25 cellular contexts compared by ENCODE assay signal in the genomic region with DNA sequence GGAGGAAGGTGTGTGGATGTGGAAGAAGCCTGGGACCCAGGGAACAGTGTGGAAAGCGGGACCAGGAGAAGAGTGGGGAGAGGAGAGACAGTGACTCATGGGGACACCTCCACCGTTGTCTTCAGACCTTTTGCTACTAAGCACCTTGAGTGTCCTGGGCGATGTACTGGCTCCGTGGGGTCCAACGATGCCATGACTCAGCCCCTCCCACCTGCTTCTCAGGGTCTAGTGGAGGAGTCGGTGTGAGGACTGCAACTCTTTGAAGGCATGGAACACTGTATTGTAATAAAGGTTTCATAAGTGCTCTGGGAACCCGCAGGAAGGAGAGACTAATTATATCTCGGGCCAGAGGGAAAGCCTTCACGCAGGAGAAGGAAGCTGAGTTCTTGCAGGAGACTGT.
"Had no signal": no experiment of that assay in that cellular context is flagged by ENCODE, and none has a peak within 500 bp of the region (broad histone marks: within the 10 kb centered on the region; RNA-seq: fewer than 3 reads in every experiment).

No MANE protein-coding gene starts in this region.

- ATAC-seq: activated CD4-positive, CD25-positive, alpha-beta regulatory T cell treated with anti-CD3 and anti-CD28 coated beads, Interleukin-2, amount 50 U/mL, for 24 hours; HepG2; Panc1 had no signal

- H3K27ac ChIP-seq: KMS-11 had no signal

- H3K4me3 Mint-ChIP-seq: activated naive CD4-positive, alpha-beta T cell treated with anti-CD3 and anti-CD28 coated beads, Interleukin-2, amount 10 ng/mL, durations not matched to agents 7 days and 5 days; activated naive CD8-positive, alpha-beta T cell treated with anti-CD3 and anti-CD28 coated beads for 36 hours; T-helper 1 cell treated with Interleukin-12 subunit alpha and Interleukin-12 subunit beta and Interleukin-4 antibody, amounts not matched to agents 30 μg/mL and 1 μg/mL, for 36 hours had no signal

- DNase-seq: activated CD4-positive, alpha-beta T cell treated with anti-CD3 and anti-CD28 coated beads for 4 hours; activated CD4-positive, alpha-beta T cell treated with anti-CD3 and anti-CD28 coated beads, Interleukin-2, amount 50 U/mL, for 4 hours; activated gamma-delta T cell treated with Interleukin-2 at 50 U/mL for 16 hours; activated naive CD4-positive, alpha-beta T cell treated with anti-CD3 and anti-CD28 coated beads, Interleukin-2, amount 10 ng/mL, durations not matched to agents 7 days and 5 days; activated naive CD8-positive, alpha-beta T cell treated with anti-CD3 and anti-CD28 coated beads for 36 hours; activated T-cell treated with anti-CD3 and anti-CD28 coated beads for 4 hours; activated T-cell treated with anti-CD3 and anti-CD28 coated beads, Interleukin-2, amount 50 U/mL, for 48 hours; NCI-H1092; NCI-H1417; NCI-H1930; NCI-H2107; NCI-H2171 treated with DMSO at 0.1 percent for 48 hours; NCI-H226; NCI-H510A; NCI-H526 treated with DMSO at 0.1 percent for 48 hours; NCI-H82; OCI-M1; RPMI8226; SHP77 treated with DMSO at 0.1 percent for 48 hours had no signal

- H3K27me3 Mint-ChIP-seq: activated naive CD8-positive, alpha-beta T cell treated with anti-CD3 and anti-CD28 coated beads for 36 hours had no signal

- H3K4me1 Mint-ChIP-seq: activated naive CD4-positive, alpha-beta T cell treated with anti-CD3 and anti-CD28 coated beads, Interleukin-2, amount 10 ng/mL, durations not matched to agents 7 days and 5 days had no signal

- H3K36me3 Mint-ChIP-seq: activated naive CD4-positive, alpha-beta T cell treated with anti-CD3 and anti-CD28 coated beads, Interleukin-2, amount 10 ng/mL, durations not matched to agents 7 days and 5 days; activated naive CD8-positive, alpha-beta T cell treated with anti-CD3 and anti-CD28 coated beads for 36 hours had no signal

- H3K9me3 Mint-ChIP-seq: activated T-helper 2 cell treated with anti-CD3 and anti-CD28 coated beads, Interferon-gamma antibody, Interleukin-2, Interleukin-4, amounts not matched to agents 10 μg/mL and 5 μg/mL and 100 μg/mL, durations not matched to agents 14 hours and 24 hours and 36 hours had no signal

- H3K27ac Mint-ChIP-seq: activated naive CD4-positive, alpha-beta T cell treated with anti-CD3 and anti-CD28 coated beads, Interleukin-2, amount 10 ng/mL, durations not matched to agents 7 days and 5 days; activated naive CD8-positive, alpha-beta T cell treated with anti-CD3 and anti-CD28 coated beads for 36 hours; activated T-helper 2 cell treated with anti-CD3 and anti-CD28 coated beads, Interferon-gamma antibody, Interleukin-2, Interleukin-4, amounts not matched to agents 10 μg/mL and 5 μg/mL and 100 μg/mL, durations not matched to agents 14 hours and 24 hours and 36 hours; T-helper 1 cell treated with Interleukin-12 subunit alpha and Interleukin-12 subunit beta and Interleukin-4 antibody, amounts not matched to agents 30 μg/mL and 1 μg/mL, for 36 hours had no signal
